In the genomic region with DNA sequence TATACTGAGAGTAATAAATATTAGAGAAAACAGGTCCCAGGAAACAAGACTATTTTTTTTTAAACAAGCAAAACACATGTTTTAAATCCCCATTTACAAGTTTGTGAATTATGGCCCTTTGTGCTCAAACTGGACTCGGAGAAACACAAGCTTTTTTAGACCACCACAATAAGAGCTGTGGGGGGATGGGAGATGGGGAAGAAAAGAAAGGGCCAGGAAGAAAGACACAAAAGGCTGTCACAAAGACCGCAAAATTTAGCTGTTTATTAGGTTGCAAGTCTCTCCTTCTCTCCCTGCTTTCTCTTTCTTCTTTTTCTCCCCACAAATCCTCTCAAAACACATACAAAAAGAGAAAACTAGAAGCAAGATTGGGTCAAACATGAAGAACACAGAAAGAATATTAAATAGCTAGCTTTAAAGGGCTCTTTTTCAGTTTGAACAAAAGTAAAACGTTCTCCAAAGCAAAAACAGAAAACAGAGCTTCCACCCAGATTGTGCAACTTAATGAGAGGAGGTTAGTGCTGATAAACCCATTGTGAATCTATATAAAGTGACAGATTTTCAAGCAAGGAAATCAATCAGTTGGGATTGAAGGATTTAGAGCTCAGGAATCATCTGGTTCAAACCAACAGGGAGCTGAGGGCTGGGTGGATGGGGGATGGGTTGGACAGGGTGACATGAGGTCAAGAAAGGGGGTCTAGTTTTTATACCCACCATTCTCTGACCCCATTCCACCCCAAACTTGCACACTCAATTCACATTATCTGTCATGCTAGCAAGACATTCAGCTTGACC, we compare ENCODE assay signal across 11 cellular contexts.
A peak's percentile ranks its signal among the peaks of the same experiment; 100 is the strongest.
DNase-seq lines count a peak whose midpoint lies in the region; ATAC-seq and TF ChIP-seq lines count a peak whose summit lies in the region.
"Had no signal": no experiment of that assay in that cellular context is flagged by ENCODE, and none has a peak within 500 bp of the region (broad histone marks: within the 10 kb centered on the region; RNA-seq: fewer than 3 reads in every experiment).

No MANE protein-coding gene starts in this region.

- TF ChIP-seq POLR2A in sigmoid colon (IDR thresholded peaks at IDR 0.05) (no peak), adrenal gland (IDR thresholded peaks at IDR 0.05) (no peak)

- peak overlapping the region; percentile 65 for H3K4me2 ChIP-seq in GM23338
- H3K4me2 ChIP-seq: PC-9 had no signal

- WGBS in sigmoid colon, 2 donors: 75 to 88% methylated on average over 3 of the region's 3 CpGs
- WGBS in adrenal gland, 4 donors: 59 to 66% (median 62%) methylated on average over 3 of the region's 3 CpGs

- peak overlapping the region; percentile 44 for H3K4me3 Mint-ChIP-seq in GM23338

- H3K4me1 Mint-ChIP-seq in GM23338: peaks cover 48% of the 10 kb centered on the region

- H3K27ac ChIP-seq in GM23338 (ENCODE audit: low read depth): peak overlapping the region; percentile 84
- peak overlapping the region; percentile 87 for H3K27ac ChIP-seq in cingulate gyrus (ENCODE audit: low read depth, low read length)
- peak overlapping the region; percentile 69 for H3K27ac ChIP-seq in layer of hippocampus (ENCODE audit: low read depth, low read length)
- peak overlapping the region; percentile 37 to 75 (median 53) for H3K27ac ChIP-seq in sigmoid colon
- peak overlapping the region in 2 of 5 donors; percentile 11 to 71 for H3K27ac ChIP-seq in adrenal gland
- H3K27ac ChIP-seq: PC-9 had no signal

- intact Hi-C loops in sigmoid colon (cut with DNase I): loop anchor here (5.0 kb wide), 1 partner anchor 102 kb away; no protein-coding TSS in a partner anchor
- intact Hi-C loops in adrenal gland (cut with DNase I): no loop called here

- H3K36me3 ChIP-seq in GM23338 (ENCODE audit: insufficient read depth): no peaks in the 10 kb centered on the region
- peaks cover 0 to 26% (median 2%) of the 10 kb centered on the region in 4 donors for H3K36me3 ChIP-seq in sigmoid colon
- H3K36me3 ChIP-seq in adrenal gland (replicated peaks in 1 of 2): no peaks in the 10 kb centered on the region

- H3K9me3 Mint-ChIP-seq in GM23338: no peaks in the 10 kb centered on the region

- H3K9me2 ChIP-seq in GM23338 (ENCODE audit: insufficient read depth): peaks cover 8% of the 10 kb centered on the region

- no peaks in the 10 kb centered on the region; the same call in 1 of the 2 replicates for H4K20me1 ChIP-seq in GM23338 (replicated peaks; ENCODE audit: insufficient read depth)

- H3K27me3 Mint-ChIP-seq in GM23338 (ENCODE audit: insufficient read depth, low read depth, poor library complexity): peaks cover 6% of the 10 kb centered on the region

- peak overlapping the region; percentile 83 for H3K27ac Mint-ChIP-seq in GM23338

- peaks cover 9% of the 10 kb centered on the region for H3K79me2 ChIP-seq in GM23338 (replicated peaks; ENCODE audit: insufficient read depth)

- TF ChIP-seq CTCF in GM23338 (conservative IDR thresholded peaks at IDR 0.05; ENCODE audit: low read depth in 2 of 2): no peak
- no peak for TF ChIP-seq CTCF in sigmoid colon (IDR thresholded peaks at IDR 0.05)
- no peak for TF ChIP-seq CTCF in adrenal gland (IDR thresholded peaks at IDR 0.05)

- H3K36me3 Mint-ChIP-seq in GM23338 (ENCODE audit: low read depth): peaks cover 27% of the 10 kb centered on the region

- peak overlapping the region; percentile 22 for H3K4me3 ChIP-seq in GM23338
- no peak overlapping the region for H3K4me3 ChIP-seq in sigmoid colon
- no peak overlapping the region for H3K4me3 ChIP-seq in adrenal gland
- H3K4me3 ChIP-seq: PC-9 had no signal

- peaks cover 41% of the 10 kb centered on the region for H3K4me1 ChIP-seq in GM23338 (ENCODE audit: insufficient read depth)
- peaks cover 0 to 30% (median 20%) of the 10 kb centered on the region in 4 donors for H3K4me1 ChIP-seq in sigmoid colon
- peaks cover 0 to 14% of the 10 kb centered on the region in 2 donors for H3K4me1 ChIP-seq in adrenal gland (replicated peaks in 1 of 2)

- H3K27me3 ChIP-seq in GM23338 (ENCODE audit: insufficient read depth): no peaks in the 10 kb centered on the region
- H3K27me3 ChIP-seq in layer of hippocampus (ENCODE audit: control insufficient read depth, insufficient read depth, low read length): no peaks in the 10 kb centered on the region
- no peaks in the 10 kb centered on the region for H3K27me3 ChIP-seq in sigmoid colon
- H3K27me3 ChIP-seq in adrenal gland: no peaks in the 10 kb centered on the region

- H3K9me3 ChIP-seq in sigmoid colon (no peaks in the 10 kb centered on the region), adrenal gland (replicated peaks in 1 of 3) (no peaks in the 10 kb centered on the region)

- H2AFZ ChIP-seq in GM23338: no peak overlapping the region
- H2AFZ ChIP-seq: PC-9 had no signal

- DNase-seq in GM23338 (ENCODE audit: low spot score) (peak; percentile 53), sigmoid colon (no peak), T-helper 2 cell (no peak), adrenal gland (no peak)
- no peak for DNase-seq in stimulated activated CD4-positive, alpha-beta T cell treated with anti-CD3 and anti-CD28 coated beads, Interleukin-4, amount 100 ng/mL, for 24 hours
- DNase-seq: NCI-H345, PC-9, T-helper 9 cell had no signal

- H3F3A ChIP-seq in GM23338 (replicated peaks; ENCODE audit: low read depth): peaks cover 5% of the 10 kb centered on the region; the same call in 1 of the 2 replicates

- peak; percentile 49 for ATAC-seq in GM23338
- no peak for ATAC-seq in GM18502 (IDR thresholded peaks at IDR 0.05; ENCODE audit: poor library complexity, unreplicated experiment)

- TF ChIP-seq EP300 in sigmoid colon (IDR thresholded peaks at IDR 0.05): no peak

TF ChIP-seq in GM23338, 12 proteins besides CTCF, POLR2A, EP300 and RAD21 (continues in another document):
- TF ChIP-seq EZH2 (IDR thresholded peaks at IDR 0.05; ENCODE audit: low read depth, unreplicated experiment) (no peak), EZH2phosphoT487 (IDR thresholded peaks at IDR 0.05; ENCODE audit: unreplicated experiment) (no peak), POLR2AphosphoS5 (IDR thresholded peaks at IDR 0.05; ENCODE audit: low read depth) (no peak), CREB1 (CRISPR knock-in tag; IDR thresholded peaks at IDR 0.05; ENCODE audit: low read depth) (no peak), ZNF114 (CRISPR knock-in tag; IDR thresholded peaks at IDR 0.05) (no peak)
- TF ChIP-seq, protein P1, sequence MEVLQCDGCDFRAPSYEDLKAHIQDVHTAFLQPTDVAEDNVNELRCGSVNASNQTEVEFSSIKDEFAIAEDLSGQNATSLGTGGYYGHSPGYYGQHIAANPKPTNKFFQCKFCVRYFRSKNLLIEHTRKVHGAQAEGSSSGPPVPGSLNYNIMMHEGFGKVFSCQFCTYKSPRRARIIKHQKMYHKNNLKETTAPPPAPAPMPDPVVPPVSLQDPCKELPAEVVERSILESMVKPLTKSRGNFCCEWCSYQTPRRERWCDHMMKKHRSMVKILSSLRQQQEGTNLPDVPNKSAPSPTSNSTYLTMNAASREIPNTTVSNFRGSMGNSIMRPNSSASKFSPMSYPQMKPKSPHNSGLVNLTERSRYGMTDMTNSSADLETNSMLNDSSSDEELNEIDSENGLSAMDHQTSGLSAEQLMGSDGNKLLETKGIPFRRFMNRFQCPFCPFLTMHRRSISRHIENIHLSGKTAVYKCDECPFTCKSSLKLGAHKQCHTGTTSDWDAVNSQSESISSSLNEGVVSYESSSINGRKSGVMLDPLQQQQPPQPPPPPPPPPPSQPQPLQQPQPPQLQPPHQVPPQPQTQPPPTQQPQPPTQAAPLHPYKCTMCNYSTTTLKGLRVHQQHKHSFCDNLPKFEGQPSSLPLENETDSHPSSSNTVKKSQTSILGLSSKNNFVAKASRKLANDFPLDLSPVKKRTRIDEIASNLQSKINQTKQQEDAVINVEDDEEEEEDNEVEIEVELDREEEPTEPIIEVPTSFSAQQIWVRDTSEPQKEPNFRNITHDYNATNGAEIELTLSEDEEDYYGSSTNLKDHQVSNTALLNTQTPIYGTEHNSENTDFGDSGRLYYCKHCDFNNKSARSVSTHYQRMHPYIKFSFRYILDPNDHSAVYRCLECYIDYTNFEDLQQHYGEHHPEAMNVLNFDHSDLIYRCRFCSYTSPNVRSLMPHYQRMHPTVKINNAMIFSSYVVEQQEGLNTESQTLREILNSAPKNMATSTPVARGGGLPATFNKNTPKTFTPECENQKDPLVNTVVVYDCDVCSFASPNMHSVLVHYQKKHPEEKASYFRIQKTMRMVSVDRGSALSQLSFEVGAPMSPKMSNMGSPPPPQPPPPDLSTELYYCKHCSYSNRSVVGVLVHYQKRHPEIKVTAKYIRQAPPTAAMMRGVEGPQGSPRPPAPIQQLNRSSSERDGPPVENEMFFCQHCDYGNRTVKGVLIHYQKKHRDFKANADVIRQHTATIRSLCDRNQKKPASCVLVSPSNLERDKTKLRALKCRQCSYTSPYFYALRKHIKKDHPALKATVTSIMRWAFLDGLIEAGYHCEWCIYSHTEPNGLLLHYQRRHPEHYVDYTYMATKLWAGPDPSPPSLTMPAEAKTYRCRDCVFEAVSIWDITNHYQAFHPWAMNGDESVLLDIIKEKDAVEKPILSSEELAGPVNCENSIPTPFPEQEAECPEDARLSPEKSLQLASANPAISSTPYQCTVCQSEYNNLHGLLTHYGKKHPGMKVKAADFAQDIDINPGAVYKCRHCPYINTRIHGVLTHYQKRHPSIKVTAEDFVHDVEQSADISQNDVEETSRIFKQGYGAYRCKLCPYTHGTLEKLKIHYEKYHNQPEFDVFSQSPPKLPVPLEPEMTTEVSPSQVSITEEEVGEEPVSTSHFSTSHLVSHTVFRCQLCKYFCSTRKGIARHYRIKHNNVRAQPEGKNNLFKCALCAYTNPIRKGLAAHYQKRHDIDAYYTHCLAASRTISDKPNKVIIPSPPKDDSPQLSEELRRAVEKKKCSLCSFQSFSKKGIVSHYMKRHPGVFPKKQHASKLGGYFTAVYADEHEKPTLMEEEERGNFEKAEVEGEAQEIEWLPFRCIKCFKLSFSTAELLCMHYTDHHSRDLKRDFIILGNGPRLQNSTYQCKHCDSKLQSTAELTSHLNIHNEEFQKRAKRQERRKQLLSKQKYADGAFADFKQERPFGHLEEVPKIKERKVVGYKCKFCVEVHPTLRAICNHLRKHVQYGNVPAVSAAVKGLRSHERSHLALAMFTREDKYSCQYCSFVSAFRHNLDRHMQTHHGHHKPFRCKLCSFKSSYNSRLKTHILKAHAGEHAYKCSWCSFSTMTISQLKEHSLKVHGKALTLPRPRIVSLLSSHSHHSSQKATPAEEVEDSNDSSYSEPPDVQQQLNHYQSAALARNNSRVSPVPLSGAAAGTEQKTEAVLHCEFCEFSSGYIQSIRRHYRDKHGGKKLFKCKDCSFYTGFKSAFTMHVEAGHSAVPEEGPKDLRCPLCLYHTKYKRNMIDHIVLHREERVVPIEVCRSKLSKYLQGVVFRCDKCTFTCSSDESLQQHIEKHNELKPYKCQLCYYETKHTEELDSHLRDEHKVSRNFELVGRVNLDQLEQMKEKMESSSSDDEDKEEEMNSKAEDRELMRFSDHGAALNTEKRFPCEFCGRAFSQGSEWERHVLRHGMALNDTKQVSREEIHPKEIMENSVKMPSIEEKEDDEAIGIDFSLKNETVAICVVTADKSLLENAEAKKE (CRISPR knock-in tag; IDR thresholded peaks at IDR 0.05): no peak
